In genomic region chr1:213987876-213988638, GRCh38 we compare ENCODE assay signal across 8 cellular contexts.
DNase-seq lines count a peak whose midpoint lies in the region; ATAC-seq and TF ChIP-seq lines count a peak whose summit lies in the region.

TSS of gene PROX1 (plus strand) at chr1:213987973. CDS start at chr1:213996536, 8,563 bp downstream.

- TF ChIP-seq CTCF in GM06990 (IDR thresholded peaks at IDR 0.05; ENCODE audit: insufficient read depth, low read length, poor library complexity, severe bottlenecking) (no peak), HFF-Myc (IDR thresholded peaks at IDR 0.05; ENCODE audit: low read depth, low read length, missing control alignments) (no peak), retinal pigment epithelial cell (conservative IDR thresholded peaks at IDR 0.05; ENCODE audit: low read depth, low read length) (peak; percentile 8)

- no peaks in the 10 kb centered on the region for H3K36me3 ChIP-seq in GM06990 (ENCODE audit: control insufficient read depth, insufficient read depth, low read length)
- H3K36me3 ChIP-seq in iPS-18a (ENCODE audit: control insufficient read depth, low read depth, low read length): no peaks in the 10 kb centered on the region

- peaks cover 4% of the 10 kb centered on the region for H3K27me3 ChIP-seq in GM06990 (replicated peaks; ENCODE audit: control insufficient read depth, insufficient read depth, low read length)
- H3K27me3 ChIP-seq in iPS-18a (ENCODE audit: control insufficient read depth, insufficient read depth, low read length): peaks cover 79% of the 10 kb centered on the region

- peak; percentile 94 for ATAC-seq in SK-N-SH treated with all-trans-retinoic acid at 6 μM for 48 hours

- peak within 1 kb of the TSS; percentile 56 for H3K4me3 ChIP-seq in GM06990 (replicated peaks; ENCODE audit: low read depth, low read length)
- peak within 1 kb of the TSS; percentile 51 for H3K4me3 ChIP-seq in HFF-Myc (replicated peaks; ENCODE audit: low read depth, low read length)
- peak within 1 kb of the TSS; percentile 76 for H3K4me3 ChIP-seq in iPS-18a (ENCODE audit: low read length)
- peak within 1 kb of the TSS; percentile 61 for H3K4me3 ChIP-seq in retinal pigment epithelial cell (ENCODE audit: low read length)

- no peaks in the 10 kb centered on the region for H3K9me3 ChIP-seq in iPS-18a (ENCODE audit: control insufficient read depth, low read depth, low read length)

- H3K27ac ChIP-seq in caudate nucleus (ENCODE audit: low read depth, low read length) (peak within 1 kb of the TSS; percentile 82), iPS-18a (ENCODE audit: low read length) (no peak within 1 kb of the TSS)

- peak within 1 kb of the TSS; percentile 49 for H3K9ac ChIP-seq in iPS-18a (ENCODE audit: low read length)

- H3K4me1 ChIP-seq in iPS-18a (ENCODE audit: control insufficient read depth, low read depth, low read length): peaks cover 39% of the 10 kb centered on the region

- no peak for DNase-seq in GM06990 (ENCODE audit: extremely low read depth, insufficient read length)
- peak; percentile 60 for DNase-seq in HFF-Myc (ENCODE audit: extremely low read depth, low read depth)
- peak; percentile 77 for DNase-seq in NCI-H1048 (lab: John Stamatoyannopoulos, UW)
- DNase-seq in caudate nucleus (lab: John Stamatoyannopoulos, UW): peak in 53 of 61 donors; percentile 33 to 89 (median 75)
- peak; percentile 80 for DNase-seq in retinal pigment epithelial cell (ENCODE audit: low read depth)
- no peak for DNase-seq in KG1 (lab: John Stamatoyannopoulos, UW)

TF ChIP-seq in SK-N-SH treated with all-trans-retinoic acid at 6 μM for 48 hours, 23 proteins besides CTCF, POLR2A, EP300 and RAD21:
- TF ChIP-seq TOX (CRISPR knock-in tag; IDR thresholded peaks at IDR 0.05; ENCODE audit: borderline replicate concordance) (0 out of 2 replicates have a peak, but pooled peaks have one; percentile 30), PPARA (CRISPR knock-in tag; IDR thresholded peaks at IDR 0.05; ENCODE audit: borderline replicate concordance) (no peak), ISL1 (CRISPR knock-in tag; IDR thresholded peaks at IDR 0.05) (no peak)
TF ChIP-seq in SK-N-SH treated with all-trans-retinoic acid at 6 μM for 48 hours: peak in this region for 1.

Comparison
In these comparisons a context has a peak if more than half of its experiments do, and no peak if none do; other contexts are left out.
1. DNase-seq: peak in HFF-Myc (single experiment), NCI-H1048 (single experiment), caudate nucleus (53 of 61) and retinal pigment epithelial cell (single experiment); none in GM06990 (single experiment) and KG1 (single experiment).
2. Peak in every context shown above with its lines, with median percentiles within 50 percentile points of each other: H3K4me3 ChIP-seq.